ENCODE assay signal across 9 cellular contexts in genomic region chr16:2472885-2473284, GRCh38. TPM values are rescaled to one million over a fixed set of nuclear protein-coding genes. Genes with fewer than 3 reads are reported as not detected.
DNase-seq lines count a peak whose midpoint lies in the region; ATAC-seq and TF ChIP-seq lines count a peak whose summit lies in the region.
"Had no signal": no experiment of that assay in that cellular context is flagged by ENCODE, and none has a peak within 500 bp of the region (broad histone marks: within the 10 kb centered on the region; RNA-seq: fewer than 3 reads in every experiment).

No MANE protein-coding gene starts in this region.

- H4K20me1 ChIP-seq in H9 (ENCODE audit: control insufficient read depth, insufficient read depth, insufficient read length), result no peaks in the 10 kb centered on the region

- no peaks in the 10 kb centered on the region for H3K9me3 Mint-ChIP-seq in CD4-positive, CD25-positive, alpha-beta regulatory T cell
- H3K9me3 Mint-ChIP-seq in H9, result no peaks in the 10 kb centered on the region
- no peaks in the 10 kb centered on the region for H3K9me3 Mint-ChIP-seq in activated CD8-positive, alpha-beta T cell treated with anti-CD3 and anti-CD28 coated beads, Interleukin-2, amount 10 ng/mL, durations not matched to agents 7 days and 5 days (ENCODE audit: insufficient read depth)
- no peaks in the 10 kb centered on the region for H3K9me3 Mint-ChIP-seq in naive B cell

- H2AFZ ChIP-seq in H9 (ENCODE audit: low read length), result no peak overlapping the region

- TF ChIP-seq POLR2A in esophagus squamous epithelium (IDR thresholded peaks at IDR 0.05), result no peak

- no peak overlapping the region for H3K14ac ChIP-seq in H9 (ENCODE audit: insufficient read depth, low read length)

- peaks cover 15% of the 10 kb centered on the region for H3K23me2 ChIP-seq in H9 (ENCODE audit: insufficient read length, low read depth, low read length, poor library complexity, severe bottlenecking)

- intact Hi-C loops in esophagus squamous epithelium (cut with DNase I), result no loop called here

- no peaks in the 10 kb centered on the region for H3K36me3 ChIP-seq in CD4-positive, CD25-positive, alpha-beta regulatory T cell (ENCODE audit: control insufficient read depth, insufficient read depth, low read length)
- no peaks in the 10 kb centered on the region for H3K36me3 ChIP-seq in esophagus squamous epithelium

- H3K36me3 Mint-ChIP-seq in CD4-positive, CD25-positive, alpha-beta regulatory T cell, result peaks cover 3% of the 10 kb centered on the region
- H3K36me3 Mint-ChIP-seq in H9 (ENCODE audit: insufficient read depth in 1 of 3, low read depth in 3 of 3) (no peaks in the 10 kb centered on the region; a peak in 1 of 7 replicates), naive B cell (no peaks in the 10 kb centered on the region)
- no peaks in the 10 kb centered on the region for H3K36me3 Mint-ChIP-seq in activated CD8-positive, alpha-beta T cell treated with anti-CD3 and anti-CD28 coated beads, Interleukin-2, amount 10 ng/mL, durations not matched to agents 7 days and 5 days (ENCODE audit: low read depth)

- H3K4me3 ChIP-seq in CD4-positive, CD25-positive, alpha-beta regulatory T cell (ENCODE audit: low read depth, low read length), result no peak overlapping the region
- no peak overlapping the region for H3K4me3 ChIP-seq in esophagus squamous epithelium

- no peak overlapping the region for H3K27ac ChIP-seq in CD4-positive, CD25-positive, alpha-beta regulatory T cell (ENCODE audit: insufficient read depth, low read length, poor library complexity, severe bottlenecking)
- H3K27ac ChIP-seq in H9 (ENCODE audit: insufficient read length, low read depth, low read length) (no peak overlapping the region), esophagus squamous epithelium (no peak overlapping the region)

- H2BK15ac ChIP-seq in H9 (ENCODE audit: low read depth, low read length), result no peak overlapping the region

- H3K23ac ChIP-seq in H9 (ENCODE audit: insufficient read length, low read depth, low read length), result no peak overlapping the region

- H4K91ac ChIP-seq in H9 (ENCODE audit: insufficient read length, low read depth, low read length), result no peak overlapping the region

- DNase-seq in CD4-positive, CD25-positive, alpha-beta regulatory T cell, result no peak
- no peak for DNase-seq in H9
- DNase-seq in activated CD8-positive, alpha-beta T cell treated with anti-CD3 and anti-CD28 coated beads, Interleukin-2, amount 10 ng/mL, durations not matched to agents 7 days and 5 days, result no peak
- no peak for DNase-seq in naive B cell
- DNase-seq in Kasumi-1 (lab: John Stamatoyannopoulos, UW), result no peak
- no peak for DNase-seq in esophagus squamous epithelium (lab: John Stamatoyannopoulos, UW)
- DNase-seq in C1 segment of cervical spinal cord (lab: John Stamatoyannopoulos, UW), result no peak

- H3K56ac ChIP-seq in H9 (ENCODE audit: insufficient read length, low read depth, low read length), result no peak overlapping the region

- H3K18ac ChIP-seq in H9 (ENCODE audit: insufficient read length, low read depth, low read length), result no peak overlapping the region

- peaks cover 34% of the 10 kb centered on the region for H3K27me3 Mint-ChIP-seq in CD4-positive, CD25-positive, alpha-beta regulatory T cell
- H3K27me3 Mint-ChIP-seq in H9 (ENCODE audit: low read depth) (peaks cover 51% of the 10 kb centered on the region), naive B cell (peaks cover 6 to 28% (median 28%) of the 10 kb centered on the region in 3 donors)
- peaks cover 31% of the 10 kb centered on the region for H3K27me3 Mint-ChIP-seq in activated CD8-positive, alpha-beta T cell treated with anti-CD3 and anti-CD28 coated beads, Interleukin-2, amount 10 ng/mL, durations not matched to agents 7 days and 5 days (ENCODE audit: low read depth)

- TF ChIP-seq CTCF in H9 (conservative IDR thresholded peaks at IDR 0.05) (no peak), esophagus squamous epithelium (IDR thresholded peaks at IDR 0.05) (no peak)

- H3K4ac ChIP-seq in H9 (ENCODE audit: low read depth, low read length), result no peak overlapping the region

- ATAC-seq in CD4-positive, CD25-positive, alpha-beta regulatory T cell (ENCODE audit: low read depth in 2 of 2), result no peak
- ATAC-seq in activated CD8-positive, alpha-beta T cell treated with anti-CD3 and anti-CD28 coated beads, Interleukin-2, amount 10 ng/mL, durations not matched to agents 7 days and 5 days, result no peak
- ATAC-seq in naive B cell (ENCODE audit: low read depth in 2 of 2) (no peak), HG03521 (IDR thresholded peaks at IDR 0.05; ENCODE audit: unreplicated experiment) (no peak)
- ATAC-seq: right cardiac atrium had no signal

- WGBS in H9 (ENCODE audit: extremely low coverage, insufficient read length, low lambda C conversion rate), result no CpG with 5 or more reads among the region's 13 CpGs
- 94% methylated on average over 6 of the region's 13 CpGs; no CpG with 5 or more reads in 1 of the 2 donors for WGBS in esophagus squamous epithelium, 2 donors

- CTCF ChIA-PET in activated CD8-positive, alpha-beta T cell treated with anti-CD3 and anti-CD28 coated beads, Interleukin-2, amount 10 ng/mL, durations not matched to agents 7 days and 5 days (lab: Charles Lee), result interaction anchor here (0.7 kb wide), 1 partner anchor 43 kb away, joined by 3 read pairs; the partner anchor contains the start of gene CCNF

- peak overlapping the region in 3 of 4 donors; percentile 39 to 88 (median 82) for H3K4me3 Mint-ChIP-seq in CD4-positive, CD25-positive, alpha-beta regulatory T cell
- H3K4me3 Mint-ChIP-seq in H9 (peak overlapping the region; percentile 61 to 66), naive B cell (peak overlapping the region in 6 of 8 donors; percentile 57 to 88 (median 81))
- peak overlapping the region; percentile 25 for H3K4me3 Mint-ChIP-seq in activated CD8-positive, alpha-beta T cell treated with anti-CD3 and anti-CD28 coated beads, Interleukin-2, amount 10 ng/mL, durations not matched to agents 7 days and 5 days

- no peaks in the 10 kb centered on the region for H3K79me1 ChIP-seq in H9 (ENCODE audit: insufficient read depth, low read depth, low read length, poor library complexity, severe bottlenecking)

- H3T11ph ChIP-seq in H9 (ENCODE audit: low read length), result no peak overlapping the region

- H3K4me1 Mint-ChIP-seq in CD4-positive, CD25-positive, alpha-beta regulatory T cell, result peaks cover 0 to 30% (median 8%) of the 10 kb centered on the region in 4 donors
- H3K4me1 Mint-ChIP-seq in H9 (peaks cover 23 to 28% of the 10 kb centered on the region in 2 experiments), naive B cell (peaks cover 27 to 39% (median 38%) of the 10 kb centered on the region in 3 donors)
- peaks cover 28% of the 10 kb centered on the region for H3K4me1 Mint-ChIP-seq in activated CD8-positive, alpha-beta T cell treated with anti-CD3 and anti-CD28 coated beads, Interleukin-2, amount 10 ng/mL, durations not matched to agents 7 days and 5 days (ENCODE audit: low read depth)

- H3K27me3 ChIP-seq in CD4-positive, CD25-positive, alpha-beta regulatory T cell (ENCODE audit: control insufficient read depth, insufficient read depth, low read length), result peaks cover 12% of the 10 kb centered on the region
- H3K27me3 ChIP-seq in H9 (ENCODE audit: insufficient read depth, low read length) (peaks cover 18% of the 10 kb centered on the region; the same call in 1 of the 2 replicates), esophagus squamous epithelium (peaks cover 4 to 66% (median 18%) of the 10 kb centered on the region in 4 donors)

- H3K9me3 ChIP-seq in CD4-positive, CD25-positive, alpha-beta regulatory T cell (ENCODE audit: control insufficient read depth in 2 of 2, low read length in 2 of 2), result no peaks in the 10 kb centered on the region
- no peaks in the 10 kb centered on the region for H3K9me3 ChIP-seq in H9 (ENCODE audit: control insufficient read depth, low read depth, low read length)
- no peaks in the 10 kb centered on the region for H3K9me3 ChIP-seq in esophagus squamous epithelium

- no peak overlapping the region for H2AK5ac ChIP-seq in H9 (ENCODE audit: insufficient read length, low read length)

- no peak overlapping the region for H4K8ac ChIP-seq in H9 (replicated peaks; ENCODE audit: insufficient read length, low read depth, low read length)

- no peak overlapping the region for H3K27ac Mint-ChIP-seq in CD4-positive, CD25-positive, alpha-beta regulatory T cell
- H3K27ac Mint-ChIP-seq in H9, result no peak overlapping the region
- H3K27ac Mint-ChIP-seq in activated CD8-positive, alpha-beta T cell treated with anti-CD3 and anti-CD28 coated beads, Interleukin-2, amount 10 ng/mL, durations not matched to agents 7 days and 5 days, result no peak overlapping the region
- no peak overlapping the region for H3K27ac Mint-ChIP-seq in naive B cell

- H2BK12ac ChIP-seq in H9 (ENCODE audit: insufficient read length, low read depth, low read length), result no peak overlapping the region

- no peak overlapping the region for H3K9ac ChIP-seq in H9 (ENCODE audit: extremely low read depth, insufficient read length, low read length)

- no peak overlapping the region for H2BK20ac ChIP-seq in H9 (ENCODE audit: low read depth, low read length, poor library complexity, severe bottlenecking)

- no peak overlapping the region for H4K5ac ChIP-seq in H9 (ENCODE audit: insufficient read length, low read depth, low read length)

- no peak overlapping the region for H2BK120ac ChIP-seq in H9 (ENCODE audit: low read depth, low read length, poor library complexity, severe bottlenecking)

- H3K4me1 ChIP-seq in CD4-positive, CD25-positive, alpha-beta regulatory T cell (ENCODE audit: control insufficient read depth, insufficient read depth, low read length, poor library complexity, severe bottlenecking), result peaks cover 56% of the 10 kb centered on the region
- H3K4me1 ChIP-seq in H9 (ENCODE audit: insufficient read depth, low read length) (no peaks in the 10 kb centered on the region), esophagus squamous epithelium (peaks cover 35 to 81% (median 58%) of the 10 kb centered on the region in 3 donors)

- H3K4me2 ChIP-seq in H9 (ENCODE audit: insufficient read depth, insufficient read length, low read length), result no peak overlapping the region

- H3K79me2 ChIP-seq in H9 (ENCODE audit: insufficient read depth, low read length), result no peaks in the 10 kb centered on the region

- POLR2A ChIA-PET in activated CD8-positive, alpha-beta T cell treated with anti-CD3 and anti-CD28 coated beads, Interleukin-2, amount 10 ng/mL, durations not matched to agents 7 days and 5 days (lab: Charles Lee), result no interaction called here

- no peak overlapping the region for H2BK5ac ChIP-seq in H9 (ENCODE audit: insufficient read length, low read length)

RNA-seq across cellular contexts. Expression of gene NTN3, which starts 1.8 kb away (rescaled TPM):
- total RNA-seq in CD4-positive, CD25-positive, alpha-beta regulatory T cell, result not detected
- not detected for polyA plus RNA-seq in CD4-positive, CD25-positive, alpha-beta regulatory T cell
- 1.3 TPM in 2 replicates for total RNA-seq in H9 (2021)
- total RNA-seq in activated CD8-positive, alpha-beta T cell treated with anti-CD3 and anti-CD28 coated beads, Interleukin-2, amount 10 ng/mL, durations not matched to agents 7 days and 5 days, result under 1 TPM in 1 of 2 experiments, not detected in 1; 0.10 TPM
- not detected for polyA plus RNA-seq in naive B cell (ENCODE audit: low read depth in 6 of 6)
- under 1 TPM in 1 of 4 donors, not detected in 3; 0.38 TPM for total RNA-seq in esophagus squamous epithelium

RNA-seq across cellular contexts. Expression of gene TBC1D24, which starts 2.0 kb away (rescaled TPM):
- 5.8 TPM for total RNA-seq in CD4-positive, CD25-positive, alpha-beta regulatory T cell
- 1 to 10 TPM in 3 of 4 donors, under 1 TPM in 1; 0.84 to 1.6 (median 1.2) TPM for polyA plus RNA-seq in CD4-positive, CD25-positive, alpha-beta regulatory T cell
- total RNA-seq in H9 (2021) (19.0 and 19.8 TPM in 2 replicates), esophagus squamous epithelium (1 to 10 TPM; 3.1 to 4.6 (median 3.7) TPM)
- 10 to 100 TPM; 21.1 to 22.4 TPM for total RNA-seq in activated CD8-positive, alpha-beta T cell treated with anti-CD3 and anti-CD28 coated beads, Interleukin-2, amount 10 ng/mL, durations not matched to agents 7 days and 5 days
- polyA plus RNA-seq in naive B cell (ENCODE audit: low read depth in 6 of 6), result 1 to 10 TPM in 4 of 6 donors, under 1 TPM in 2; 0.22 to 3.3 (median 2.5) TPM

RNA-seq across cellular contexts. Expression of gene TEDC2, which starts 13.0 kb away (rescaled TPM):
- total RNA-seq in CD4-positive, CD25-positive, alpha-beta regulatory T cell, result not detected
- 1 to 10 TPM in 1 of 4 donors, under 1 TPM in 2, not detected in 1; 0.41 to 1.4 (median 0.67) TPM for polyA plus RNA-seq in CD4-positive, CD25-positive, alpha-beta regulatory T cell
- total RNA-seq in H9 (2021) (40.7 and 45.4 TPM in 2 replicates), esophagus squamous epithelium (10 to 100 TPM in 1 of 4 donors, 1 to 10 TPM in 3; 1.1 to 12.3 (median 4.4) TPM)
- 10 to 100 TPM; 21.6 to 32.9 TPM for total RNA-seq in activated CD8-positive, alpha-beta T cell treated with anti-CD3 and anti-CD28 coated beads, Interleukin-2, amount 10 ng/mL, durations not matched to agents 7 days and 5 days
- 1 to 10 TPM in 1 of 6 donors, under 1 TPM in 3, not detected in 2; 0.16 to 1.7 (median 0.58) TPM for polyA plus RNA-seq in naive B cell (ENCODE audit: low read depth in 6 of 6)

RNA-seq across cellular contexts. Expression of gene ATP6V0C, which starts 40.9 kb away (rescaled TPM):
- 188 TPM for total RNA-seq in CD4-positive, CD25-positive, alpha-beta regulatory T cell
- polyA plus RNA-seq in CD4-positive, CD25-positive, alpha-beta regulatory T cell, result 10 to 100 TPM; 62.1 to 83.4 (median 68.6) TPM
- total RNA-seq in H9 (2021) (176 and 184 TPM in 2 replicates), esophagus squamous epithelium (100 to 1,000 TPM in 2 of 4 donors, 10 to 100 TPM in 2; 70.8 to 196 (median 125) TPM)
- total RNA-seq in activated CD8-positive, alpha-beta T cell treated with anti-CD3 and anti-CD28 coated beads, Interleukin-2, amount 10 ng/mL, durations not matched to agents 7 days and 5 days, result 100 to 1,000 TPM; 105 to 110 TPM
- 100 to 1,000 TPM in 3 of 6 donors, 10 to 100 TPM in 3; 75.4 to 114 (median 98.1) TPM for polyA plus RNA-seq in naive B cell (ENCODE audit: low read depth in 6 of 6)

RNA-seq across cellular contexts. Expression of gene CCNF, which starts 43.6 kb away (rescaled TPM):
- 6.8 TPM for total RNA-seq in CD4-positive, CD25-positive, alpha-beta regulatory T cell
- 1 to 10 TPM; 3.3 to 6.9 (median 5.8) TPM for polyA plus RNA-seq in CD4-positive, CD25-positive, alpha-beta regulatory T cell
- 61.6 and 62.2 TPM in 2 replicates for total RNA-seq in H9 (2021)
- 100 to 1,000 TPM; 105 to 110 TPM for total RNA-seq in activated CD8-positive, alpha-beta T cell treated with anti-CD3 and anti-CD28 coated beads, Interleukin-2, amount 10 ng/mL, durations not matched to agents 7 days and 5 days
- 1 to 10 TPM in 5 of 6 donors, not detected in 1; 1.8 to 5.0 (median 2.8) TPM for polyA plus RNA-seq in naive B cell (ENCODE audit: low read depth in 6 of 6)
- 10 to 100 TPM in 2 of 4 donors, 1 to 10 TPM in 2; 5.9 to 18.6 (median 10.2) TPM for total RNA-seq in esophagus squamous epithelium

Comparison
In these comparisons a context has a peak if more than half of its experiments do, and no peak if none do; other contexts are left out.
1. H3K4me3 Mint-ChIP-seq: peak in every context shown above with its lines; median percentile 82 in CD4-positive, CD25-positive, alpha-beta regulatory T cell; 81 in naive B cell; 64 in H9; 25 in activated CD8-positive, alpha-beta T cell treated with anti-CD3 and anti-CD28 coated beads, Interleukin-2, amount 10 ng/mL, durations not matched to agents 7 days and 5 days.